ENCODE assay signal across 18 cellular contexts in genomic region chr1:39177641-39178040, GRCh38. TPM values are rescaled to one million over a fixed set of nuclear protein-coding genes. Genes with fewer than 3 reads are reported as not detected.
DNase-seq lines count a peak whose midpoint lies in the region; ATAC-seq, FAIRE-seq and TF ChIP-seq lines count a peak whose summit lies in the region.
"Had no signal": no experiment of that assay in that cellular context is flagged by ENCODE, and none has a peak within 500 bp of the region (broad histone marks: within the 10 kb centered on the region; RNA-seq: fewer than 3 reads in every experiment).

No MANE protein-coding gene starts in this region.

- H3K9me3 ChIP-seq in cardiac muscle cell (ENCODE audit: low read depth), result no peaks in the 10 kb centered on the region
- H3K9me3 ChIP-seq in H1 (ENCODE audit: insufficient read depth in 2 of 2, low read depth in 1 of 2, low read length in 1 of 2), result no peaks in the 10 kb centered on the region
- no peaks in the 10 kb centered on the region for H3K9me3 ChIP-seq in neural progenitor cell (ENCODE audit: low read depth)

- H3K9ac ChIP-seq in H1 (replicated peaks in 1 of 4; ENCODE audit: extremely low read depth in 1 of 4, low read depth in 3 of 4, low read length in 3 of 4) (no peak overlapping the region), neural progenitor cell (no peak overlapping the region)

- H3K9me3 Mint-ChIP-seq in neural progenitor cell, result peaks cover 8% of the 10 kb centered on the region
- H3K9me3 Mint-ChIP-seq: activated CD4-positive, alpha-beta T cell treated with anti-CD3 and anti-CD28 coated beads, Interleukin-2, amount 10 ng/mL, durations not matched to agents 7 days and 5 days had no signal

- peak overlapping the region; percentile 65 for H3K27ac Mint-ChIP-seq in neural progenitor cell
- H3K27ac Mint-ChIP-seq: activated CD4-positive, alpha-beta T cell treated with anti-CD3 and anti-CD28 coated beads, Interleukin-2, amount 10 ng/mL, durations not matched to agents 7 days and 5 days had no signal

- H3K27ac ChIP-seq in cardiac muscle cell (peak overlapping the region; percentile 93), H1 (ENCODE audit: low read depth, low read length) (no peak overlapping the region), neural progenitor cell (peak overlapping the region; percentile 73)

- ATAC-seq in left cardiac atrium (no peak), GM19328 (IDR thresholded peaks at IDR 0.05; ENCODE audit: unreplicated experiment) (no peak), HG03280 (IDR thresholded peaks at IDR 0.05; ENCODE audit: unreplicated experiment) (no peak), GM18868 (IDR thresholded peaks at IDR 0.05; ENCODE audit: unreplicated experiment) (no peak)
- ATAC-seq: Right ventricle myocardium inferior had no signal

- H4K8ac ChIP-seq in H1 (ENCODE audit: extremely low read depth, insufficient read depth, low read length), result no peak overlapping the region

- TF ChIP-seq EP300 in H1 (IDR thresholded peaks at IDR 0.05; ENCODE audit: borderline replicate concordance in 1 of 2, low read depth in 2 of 2, low read length in 2 of 2), result no peak

- 84% methylated on average over 3 of the region's 3 CpGs; no CpG with 5 or more reads in 1 of the 2 experiments for WGBS in H1 (ENCODE audit: extremely low coverage in 1 of 2, insufficient coverage in 1 of 2, insufficient read length in 1 of 2, insufficient replicate concordance in 2 of 2, low coverage in 1 of 2, low lambda C conversion rate in 2 of 2, missing lambda C conversion rate in 1 of 2), 2 experiments

- H4K20me1 ChIP-seq in H1 (replicated peaks in 1 of 2; ENCODE audit: control insufficient read depth in 1 of 2, insufficient read depth in 2 of 2, low read length in 2 of 2) (peaks cover 0 to 3% of the 10 kb centered on the region in 2 experiments), neural progenitor cell (ENCODE audit: low read depth) (peaks cover 40% of the 10 kb centered on the region)

- FAIRE-seq in H1 (lab: Jason Lieb, UNC), result no peak

- no peak overlapping the region for H3K56ac ChIP-seq in H1 (replicated peaks; ENCODE audit: insufficient read length, low read depth, low read length)

- H3K4me2 ChIP-seq in H1 (ENCODE audit: insufficient read depth in 1 of 2, low read depth in 2 of 2, low read length in 2 of 2) (no peak overlapping the region), neural progenitor cell (peak overlapping the region; percentile 24)

- H3K23ac ChIP-seq in H1 (ENCODE audit: insufficient read length), result no peak overlapping the region

- CTCF ChIA-PET in H1 (lab: Charles Lee; ENCODE audit: partially characterized antibody), result interaction anchor here (1.4 to 9.3 kb wide), 3 partner anchors 13 to 79 kb away, joined by 5 to 86 read pairs (median 10); no protein-coding TSS in a partner anchor

- no peak overlapping the region for H3K18ac ChIP-seq in H1 (ENCODE audit: extremely low read depth, low read length)

- no peak overlapping the region for H3K4me3 Mint-ChIP-seq in neural progenitor cell
- H3K4me3 Mint-ChIP-seq: activated CD4-positive, alpha-beta T cell treated with anti-CD3 and anti-CD28 coated beads, Interleukin-2, amount 10 ng/mL, durations not matched to agents 7 days and 5 days had no signal

- POLR2A ChIA-PET in H1 (lab: Charles Lee; ENCODE audit: partially characterized antibody), result interaction anchor here (1.0 to 1.9 kb wide), 2 partner anchors 14 to 19 kb away, joined by 4 read pairs; no protein-coding TSS in a partner anchor

- H3K4me1 Mint-ChIP-seq in neural progenitor cell, result peaks cover 58% of the 10 kb centered on the region
- H3K4me1 Mint-ChIP-seq: activated CD4-positive, alpha-beta T cell treated with anti-CD3 and anti-CD28 coated beads, Interleukin-2, amount 10 ng/mL, durations not matched to agents 7 days and 5 days had no signal

- H3K79me2 ChIP-seq in H1 (ENCODE audit: control insufficient read depth in 1 of 2, insufficient read depth in 2 of 2, low read length in 2 of 2) (peaks cover 4 to 89% of the 10 kb centered on the region in 2 experiments), neural progenitor cell (ENCODE audit: low read depth) (peaks cover 100% of the 10 kb centered on the region)

- intact Hi-C loops in left cardiac atrium (cut with DNase I), result no loop called here

- H3K23me2 ChIP-seq in H1 (ENCODE audit: low read depth, low read length), result no peaks in the 10 kb centered on the region

- no peak overlapping the region for H4K91ac ChIP-seq in H1 (replicated peaks; ENCODE audit: insufficient read length, low read length)

- H3K4me3 ChIP-seq in cardiac muscle cell (no peak overlapping the region), H1 (ENCODE audit: extremely low read depth in 1 of 4, insufficient read depth in 2 of 4, low read depth in 3 of 4, low read length in 4 of 4) (no peak overlapping the region), neural progenitor cell (no peak overlapping the region)

- H3K27me3 ChIP-seq in cardiac muscle cell (no peaks in the 10 kb centered on the region), H1 (replicated peaks in 1 of 4; ENCODE audit: control insufficient read depth in 3 of 4, extremely low read depth in 1 of 4, insufficient read depth in 3 of 4, low read length in 3 of 4) (no peaks in the 10 kb centered on the region), neural progenitor cell (no peaks in the 10 kb centered on the region)

- H3K14ac ChIP-seq in H1 (ENCODE audit: insufficient read length), result no peak overlapping the region

- no peak overlapping the region for H2BK20ac ChIP-seq in H1 (ENCODE audit: low read length)

- H2AK5ac ChIP-seq in H1 (ENCODE audit: low read depth, low read length), result 0 out of 2 replicates have a peak overlapping the region, but pooled peaks have one; percentile 13

- peaks cover 10% of the 10 kb centered on the region for H3K36me3 Mint-ChIP-seq in neural progenitor cell

- H3F3A ChIP-seq in neural progenitor cell (ENCODE audit: low read depth), result peaks cover 45% of the 10 kb centered on the region

- H2BK15ac ChIP-seq in H1 (ENCODE audit: low read length), result no peak overlapping the region

- H3K4me1 ChIP-seq in cardiac muscle cell (ENCODE audit: low read depth) (peaks cover 44% of the 10 kb centered on the region), H1 (replicated peaks in 1 of 4; ENCODE audit: control insufficient read depth in 3 of 4, insufficient read depth in 4 of 4, low read length in 3 of 4) (peaks cover 0 to 17% (median 8%) of the 10 kb centered on the region in 4 experiments; a peak in 5 of 7 replicates), neural progenitor cell (peaks cover 64% of the 10 kb centered on the region)

- TF ChIP-seq POLR2A in H1 (IDR thresholded peaks at IDR 0.05; ENCODE audit: control extremely low read depth in 1 of 2, low read depth in 2 of 2, low read length in 2 of 2), result no peak

- peaks cover 2% of the 10 kb centered on the region for H3K27me3 Mint-ChIP-seq in neural progenitor cell (ENCODE audit: insufficient read depth, low read depth)
- H3K27me3 Mint-ChIP-seq: activated CD4-positive, alpha-beta T cell treated with anti-CD3 and anti-CD28 coated beads, Interleukin-2, amount 10 ng/mL, durations not matched to agents 7 days and 5 days had no signal

- H2BK12ac ChIP-seq in H1 (ENCODE audit: low read depth, low read length), result no peak overlapping the region

- no peaks in the 10 kb centered on the region; the same call in 1 of the 2 replicates for H3K79me1 ChIP-seq in H1 (ENCODE audit: low read depth, low read length)

- H4K5ac ChIP-seq in H1 (ENCODE audit: insufficient read length, low read depth, low read length), result no peak overlapping the region

- DNase-seq in cardiac muscle cell (ENCODE audit: low read depth in 1 of 2, low spot score in 1 of 2) (no peak), left cardiac atrium (no peak), H1 (ENCODE audit: low read depth in 1 of 2, low spot score in 2 of 2) (no peak), neural progenitor cell (ENCODE audit: low spot score) (no peak), NCI-H1092 (lab: John Stamatoyannopoulos, UW) (no peak)
- DNase-seq: 8988T; activated CD4-positive, alpha-beta T cell treated with anti-CD3 and anti-CD28 coated beads, Interleukin-2, amount 10 ng/mL, durations not matched to agents 7 days and 5 days; activated T-cell treated with anti-CD3 and anti-CD28 coated beads, Interleukin-2, amount 50 U/mL, for 48 hours; amygdala; HCEC 1CT; NCI-H2029 treated with DMSO at 0.1 percent for 48 hours; posterior cingulate gyrus; stimulated activated CD4-positive, alpha-beta T cell treated with anti-CD3 and anti-CD28 coated beads, Interleukin-2, amount 100 ng/mL, for 24 hours; T1000 had no signal

- H2AFZ ChIP-seq in H1 (ENCODE audit: low read length) (no peak overlapping the region), neural progenitor cell (replicated peaks) (no peak overlapping the region)

- no peak overlapping the region for H2BK120ac ChIP-seq in H1 (replicated peaks; ENCODE audit: low read depth, low read length)

- TF ChIP-seq CTCF in cardiac muscle cell (IDR thresholded peaks at IDR 0.05; ENCODE audit: low read depth, low read length), result no peak
- no peak for TF ChIP-seq CTCF in H1 (IDR thresholded peaks at IDR 0.05; ENCODE audit: control extremely low read depth in 1 of 3, insufficient read depth in 1 of 3, low read depth in 1 of 3, low read length in 3 of 3)
- TF ChIP-seq CTCF in neural progenitor cell (IDR thresholded peaks at IDR 0.05), result no peak

- H3K4ac ChIP-seq in H1 (replicated peaks; ENCODE audit: insufficient read length, low read depth, low read length), result no peak overlapping the region

- no peak for TF ChIP-seq RAD21 in H1 (IDR thresholded peaks at IDR 0.05 in 1 of 2, conservative IDR thresholded peaks at IDR 0.05 in 1 of 2; ENCODE audit: low read depth in 2 of 2, low read length in 2 of 2)

- H2BK5ac ChIP-seq in H1 (ENCODE audit: low read depth, low read length), result no peak overlapping the region

- no peaks in the 10 kb centered on the region for H3K36me3 ChIP-seq in cardiac muscle cell
- no peaks in the 10 kb centered on the region for H3K36me3 ChIP-seq in H1 (ENCODE audit: control insufficient read depth in 2 of 4, insufficient read depth in 4 of 4, low read length in 3 of 4)
- H3K36me3 ChIP-seq in neural progenitor cell, result no peaks in the 10 kb centered on the region

TF ChIP-seq in H1, 55 proteins besides CTCF, POLR2A, EP300 and RAD21 (continues in another document):
- no peak for TF ChIP-seq KDM5A (IDR thresholded peaks at IDR 0.05; ENCODE audit: low read length)
- no peak for TF ChIP-seq MAFK (IDR thresholded peaks at IDR 0.05; ENCODE audit: low read depth, low read length)
- TF ChIP-seq TEAD4 (IDR thresholded peaks at IDR 0.05; ENCODE audit: low read depth, low read length), result no peak

RNA-seq across cellular contexts. Expression of gene MACF1, which starts 26.9 kb away (rescaled TPM):
- total RNA-seq in cardiac muscle cell (146 and 261 TPM in 2 replicates), left cardiac atrium (100 to 1,000 TPM; 263 to 280 TPM), neural progenitor cell (ENCODE audit: low replicate concordance) (203 and 222 TPM in 2 replicates)
- polyA plus RNA-seq in cardiac muscle cell (80.4 and 144 TPM in 2 replicates), H1 (2011; rRNA removed) (57.6 and 59.8 TPM in 2 replicates)
- total RNA-seq in H1 (2021; fragmentation: NEBNext Ultra II Directional; extraction: Animal tissue kit (Norgen Biotek cat#: 25700)), result 261 and 285 TPM in 2 replicates
- 58.6 TPM for polyA plus RNA-seq in H1 (2011; cell fraction: cytosol; rRNA removed)
- 249 TPM for polyA plus RNA-seq in H1 (2011; cell fraction: nucleus; rRNA removed)
- 118 to 148 TPM (median 133 TPM) in 4 replicates for polyA plus RNA-seq in H1 (2012, experiment 1 of 2)
- polyA plus RNA-seq in H1 (2012, experiment 2 of 2), result 7.3 TPM
- polyA plus RNA-seq in H1 (2013, experiment 1 of 2), result 141 TPM
- 133 TPM for polyA plus RNA-seq in H1 (2013, experiment 2 of 2)
- polyA minus RNA-seq in H1 (2011; rRNA and poly(A)+ RNA removed), result 265 and 314 TPM in 2 replicates
- 150 TPM for polyA minus RNA-seq in H1 (2011; cell fraction: cytosol; rRNA and poly(A)+ RNA removed)
- 618 TPM for polyA minus RNA-seq in H1 (2011; cell fraction: nucleus; rRNA and poly(A)+ RNA removed)
